ENCODE assay signal across 32 cellular contexts in genomic region chr13:106503272-106503671, GRCh38. TPM values are rescaled to one million over a fixed set of nuclear protein-coding genes. Genes with fewer than 3 reads are reported as not detected.
DNase-seq lines count a peak whose midpoint lies in the region; ATAC-seq, FAIRE-seq and TF ChIP-seq lines count a peak whose summit lies in the region.
"Had no signal": no experiment of that assay in that cellular context is flagged by ENCODE, and none has a peak within 500 bp of the region (broad histone marks: within the 10 kb centered on the region; RNA-seq: fewer than 3 reads in every experiment).

No MANE protein-coding gene starts in this region.

- H3K27ac ChIP-seq in GM23338 (ENCODE audit: low read depth) (no peak overlapping the region), astrocyte (ENCODE audit: low read depth, low read length) (peak overlapping the region; percentile 47), foreskin keratinocyte (no peak overlapping the region), trophoblast cell (ENCODE audit: low read depth, low read length) (no peak overlapping the region)
- H3K27ac ChIP-seq: gastroesophageal sphincter had no signal

- H3K27ac Mint-ChIP-seq in GM23338, result peak overlapping the region; percentile 72
- H3K27ac Mint-ChIP-seq in astrocyte (ENCODE audit: unreplicated experiment), result no peak overlapping the region
- H3K27ac Mint-ChIP-seq in activated CD8-positive, alpha-beta T cell treated with anti-CD3 and anti-CD28 coated beads, Interleukin-2, amount 10 ng/mL, durations not matched to agents 7 days and 5 days, result no peak overlapping the region
- H3K27ac Mint-ChIP-seq: activated naive CD8-positive, alpha-beta T cell; B cell; CD8-positive, alpha-beta memory T cell; naive B cell; T-helper 2 cell treated with Interferon-gamma antibody and Interleukin-4, amounts not matched to agents 5 μg/mL and 100 μg/mL, for 36 hours had no signal

- no peaks in the 10 kb centered on the region for H3K36me3 ChIP-seq in GM23338 (ENCODE audit: insufficient read depth)
- peaks cover 10% of the 10 kb centered on the region for H3K36me3 ChIP-seq in astrocyte (ENCODE audit: insufficient read depth, low read length)
- H3K36me3 ChIP-seq in trophoblast cell (ENCODE audit: control insufficient read depth in 1 of 2, insufficient read depth in 2 of 2, low read length in 2 of 2), result peaks cover 2 to 28% of the 10 kb centered on the region in 2 experiments
- H3K36me3 ChIP-seq: gastroesophageal sphincter, sigmoid colon, tibial nerve had no signal

- no CpG with 5 or more reads among the region's 5 CpGs for WGBS in trophoblast cell (ENCODE audit: extremely low coverage, insufficient coverage, insufficient read length)

- no peak overlapping the region for H3K4ac ChIP-seq in trophoblast cell (ENCODE audit: low read depth, low read length)

- H2BK5ac ChIP-seq in trophoblast cell (ENCODE audit: low read depth, low read length, poor library complexity), result no peak overlapping the region

- no peak overlapping the region for H2BK120ac ChIP-seq in trophoblast cell (ENCODE audit: insufficient read depth, low read length, poor library complexity)

- no peaks in the 10 kb centered on the region for H3F3A ChIP-seq in GM23338 (replicated peaks; ENCODE audit: low read depth)

- H3K18ac ChIP-seq in trophoblast cell (ENCODE audit: low read length), result no peak overlapping the region

- no peak for FAIRE-seq in astrocyte (lab: Jason Lieb, UNC)
- FAIRE-seq: HTR-8/SVneo had no signal

- H3K9ac ChIP-seq in astrocyte (ENCODE audit: low read length) (no peak overlapping the region), trophoblast cell (ENCODE audit: low read length) (no peak overlapping the region)

- no peak overlapping the region for H3K23ac ChIP-seq in trophoblast cell (ENCODE audit: low read length)

- H2AFZ ChIP-seq in GM23338, result no peak overlapping the region
- no peak overlapping the region for H2AFZ ChIP-seq in astrocyte (ENCODE audit: low read depth, low read length)
- H2AFZ ChIP-seq in trophoblast cell (ENCODE audit: insufficient read depth, low read length, poor library complexity), result no peak overlapping the region

- H3K4me3 Mint-ChIP-seq in GM23338 (no peak overlapping the region), astrocyte (ENCODE audit: unreplicated experiment) (no peak overlapping the region)
- no peak overlapping the region for H3K4me3 Mint-ChIP-seq in activated T-cell treated with anti-CD3 and anti-CD28 coated beads, Interleukin-2, amount 50 U/mL, for 4 hours
- H3K4me3 Mint-ChIP-seq in activated CD8-positive, alpha-beta T cell treated with anti-CD3 and anti-CD28 coated beads, Interleukin-2, amount 10 ng/mL, durations not matched to agents 7 days and 5 days, result no peak overlapping the region
- H3K4me3 Mint-ChIP-seq: activated naive CD8-positive, alpha-beta T cell; B cell; CD8-positive, alpha-beta memory T cell; naive B cell; T-helper 2 cell treated with Interferon-gamma antibody and Interleukin-4, amounts not matched to agents 5 μg/mL and 100 μg/mL, for 36 hours had no signal

- TF ChIP-seq CTCF in GM23338 (conservative IDR thresholded peaks at IDR 0.05; ENCODE audit: low read depth in 2 of 2) (no peak), astrocyte (IDR thresholded peaks at IDR 0.05; ENCODE audit: insufficient read depth, low read depth, low read length) (no peak), foreskin keratinocyte (conservative IDR thresholded peaks at IDR 0.05) (no peak)

- H3K9me3 Mint-ChIP-seq in GM23338 (no peaks in the 10 kb centered on the region), astrocyte (ENCODE audit: unreplicated experiment) (no peaks in the 10 kb centered on the region)
- no peaks in the 10 kb centered on the region for H3K9me3 Mint-ChIP-seq in activated T-cell treated with anti-CD3 and anti-CD28 coated beads, Interleukin-2, amount 50 U/mL, for 4 hours
- no peaks in the 10 kb centered on the region for H3K9me3 Mint-ChIP-seq in activated CD8-positive, alpha-beta T cell treated with anti-CD3 and anti-CD28 coated beads, Interleukin-2, amount 10 ng/mL, durations not matched to agents 7 days and 5 days (ENCODE audit: insufficient read depth)
- H3K9me3 Mint-ChIP-seq: CD8-positive, alpha-beta memory T cell; naive B cell; T-helper 2 cell treated with Interferon-gamma antibody and Interleukin-4, amounts not matched to agents 5 μg/mL and 100 μg/mL, for 36 hours had no signal

- no peaks in the 10 kb centered on the region for H3K9me3 ChIP-seq in astrocyte (ENCODE audit: insufficient read depth, low read depth, low read length)
- no peaks in the 10 kb centered on the region for H3K9me3 ChIP-seq in trophoblast cell (ENCODE audit: insufficient read depth, low read depth, low read length)
- H3K9me3 ChIP-seq: gastroesophageal sphincter, sigmoid colon, tibial nerve had no signal

- H4K20me1 ChIP-seq in GM23338 (replicated peaks; ENCODE audit: insufficient read depth) (no peaks in the 10 kb centered on the region), astrocyte (ENCODE audit: insufficient read depth, low read length) (peaks cover 24% of the 10 kb centered on the region)

- peaks cover 31% of the 10 kb centered on the region for H3K4me1 ChIP-seq in GM23338 (ENCODE audit: insufficient read depth)
- peaks cover 41% of the 10 kb centered on the region for H3K4me1 ChIP-seq in astrocyte (ENCODE audit: insufficient read depth, low read length)
- peaks cover 22% of the 10 kb centered on the region for H3K4me1 ChIP-seq in foreskin keratinocyte
- H3K4me1 ChIP-seq in trophoblast cell (ENCODE audit: control insufficient read depth in 1 of 2, insufficient read depth in 2 of 2, low read length in 2 of 2), result peaks cover 0 to 11% of the 10 kb centered on the region in 2 experiments

- H3K14ac ChIP-seq in trophoblast cell (ENCODE audit: low read length), result no peak overlapping the region

- H4K91ac ChIP-seq in trophoblast cell (ENCODE audit: low read depth, low read length), result no peak overlapping the region

- no peak overlapping the region for H4K8ac ChIP-seq in trophoblast cell (ENCODE audit: low read depth, low read length)

- H4K12ac ChIP-seq in trophoblast cell (ENCODE audit: low read depth, low read length), result no peak overlapping the region

- H3K79me1 ChIP-seq in trophoblast cell (ENCODE audit: low read length), result peaks cover 8% of the 10 kb centered on the region

- H3K4me2 ChIP-seq in GM23338 (no peak overlapping the region), astrocyte (ENCODE audit: low read length) (peak overlapping the region; percentile 55), trophoblast cell (ENCODE audit: low read length) (no peak overlapping the region)

- no peak for ATAC-seq in GM23338
- ATAC-seq in foreskin keratinocyte, result peak; percentile 21
- no peak for ATAC-seq in GM18498 (IDR thresholded peaks at IDR 0.05; ENCODE audit: unreplicated experiment)
- ATAC-seq in activated T-cell treated with anti-CD3 and anti-CD28 coated beads, Interleukin-2, amount 50 U/mL, for 4 hours, result no peak
- no peak for ATAC-seq in activated CD8-positive, alpha-beta T cell treated with anti-CD3 and anti-CD28 coated beads, Interleukin-2, amount 10 ng/mL, durations not matched to agents 7 days and 5 days
- ATAC-seq: gastroesophageal sphincter had no signal

- no peak overlapping the region for H2BK12ac ChIP-seq in trophoblast cell (ENCODE audit: low read length)

- H3K79me2 ChIP-seq in GM23338 (replicated peaks; ENCODE audit: insufficient read depth) (peaks cover 58% of the 10 kb centered on the region), astrocyte (ENCODE audit: insufficient read depth, low read length) (peaks cover 93% of the 10 kb centered on the region), trophoblast cell (ENCODE audit: control insufficient read depth, insufficient read depth, low read length, poor library complexity) (peaks cover 3% of the 10 kb centered on the region)

- no peak overlapping the region for H2AK5ac ChIP-seq in trophoblast cell (ENCODE audit: low read length)

- H3K9me2 ChIP-seq in GM23338 (ENCODE audit: insufficient read depth), result no peaks in the 10 kb centered on the region

- H3K4me3 ChIP-seq in GM23338 (no peak overlapping the region), astrocyte (ENCODE audit: insufficient read depth, low read depth, low read length) (no peak overlapping the region), trophoblast cell (ENCODE audit: low read depth, low read length) (no peak overlapping the region)
- H3K4me3 ChIP-seq: gastroesophageal sphincter, sigmoid colon, tibial nerve had no signal

- H3K4me1 Mint-ChIP-seq in GM23338 (peaks cover 31% of the 10 kb centered on the region), astrocyte (ENCODE audit: low read depth, unreplicated experiment) (peaks cover 56% of the 10 kb centered on the region)
- peaks cover 3% of the 10 kb centered on the region for H3K4me1 Mint-ChIP-seq in activated T-cell treated with anti-CD3 and anti-CD28 coated beads, Interleukin-2, amount 50 U/mL, for 4 hours (ENCODE audit: low read depth)
- peaks cover 9% of the 10 kb centered on the region for H3K4me1 Mint-ChIP-seq in activated CD8-positive, alpha-beta T cell treated with anti-CD3 and anti-CD28 coated beads, Interleukin-2, amount 10 ng/mL, durations not matched to agents 7 days and 5 days (ENCODE audit: low read depth)

- DNase-seq in GM23338 (ENCODE audit: low spot score) (no peak), astrocyte (ENCODE audit: low read depth) (no peak), foreskin keratinocyte (no peak), trophoblast cell (peak; percentile 15 to 23), HT-29 (ENCODE audit: low spot score) (no peak)
- no peak for DNase-seq in activated T-cell treated with anti-CD3 and anti-CD28 coated beads, Interleukin-2, amount 50 U/mL, for 4 hours
- no peak for DNase-seq in activated CD8-positive, alpha-beta T cell treated with anti-CD3 and anti-CD28 coated beads, Interleukin-2, amount 10 ng/mL, durations not matched to agents 7 days and 5 days
- DNase-seq: activated CD4-positive, alpha-beta T cell treated with anti-CD3 and anti-CD28 coated beads for 48 hours; activated CD8-positive, alpha-beta memory T cell treated with anti-CD3 and anti-CD28 coated beads for 24 hours; activated effector memory CD4-positive, alpha-beta T cell treated with anti-CD3 and anti-CD28 coated beads, Interleukin-2, amount 50 U/mL, for 16 hours; activated T-cell treated with anti-CD3 and anti-CD28 coated beads for 4 hours; caudate nucleus; CD8-positive, alpha-beta memory T cell; cortex of kidney; KBM-7; mesenchymal stem cell; MM.1S; naive B cell; NCI-H2029; NCI-H2227 treated with DMSO at 0.1 percent for 48 hours; NCI-H69; nucleus accumbens; SHP77; sigmoid colon; stimulated activated CD4-positive, alpha-beta T cell treated with anti-CD3 and anti-CD28 coated beads, Interleukin-4, amount 100 ng/mL, for 24 hours had no signal

- CTCF ChIA-PET in activated CD8-positive, alpha-beta T cell treated with anti-CD3 and anti-CD28 coated beads, Interleukin-2, amount 10 ng/mL, durations not matched to agents 7 days and 5 days (lab: Charles Lee), result no interaction called here

- no peaks in the 10 kb centered on the region for H3K27me3 Mint-ChIP-seq in GM23338 (ENCODE audit: insufficient read depth, low read depth, poor library complexity)
- H3K27me3 Mint-ChIP-seq in astrocyte (ENCODE audit: low read depth, unreplicated experiment), result no peaks in the 10 kb centered on the region
- H3K27me3 Mint-ChIP-seq in activated T-cell treated with anti-CD3 and anti-CD28 coated beads, Interleukin-2, amount 50 U/mL, for 4 hours (ENCODE audit: low read depth), result peaks cover 21% of the 10 kb centered on the region
- peaks cover 41% of the 10 kb centered on the region for H3K27me3 Mint-ChIP-seq in activated CD8-positive, alpha-beta T cell treated with anti-CD3 and anti-CD28 coated beads, Interleukin-2, amount 10 ng/mL, durations not matched to agents 7 days and 5 days (ENCODE audit: low read depth)

- no peaks in the 10 kb centered on the region for H3K36me3 Mint-ChIP-seq in GM23338 (ENCODE audit: low read depth)
- H3K36me3 Mint-ChIP-seq in astrocyte (ENCODE audit: low read depth, unreplicated experiment), result peaks cover 12% of the 10 kb centered on the region
- H3K36me3 Mint-ChIP-seq in activated T-cell treated with anti-CD3 and anti-CD28 coated beads, Interleukin-2, amount 50 U/mL, for 4 hours (ENCODE audit: insufficient read depth), result no peaks in the 10 kb centered on the region
- no peaks in the 10 kb centered on the region for H3K36me3 Mint-ChIP-seq in activated CD8-positive, alpha-beta T cell treated with anti-CD3 and anti-CD28 coated beads, Interleukin-2, amount 10 ng/mL, durations not matched to agents 7 days and 5 days (ENCODE audit: low read depth)
- H3K36me3 Mint-ChIP-seq: activated naive CD8-positive, alpha-beta T cell; CD8-positive, alpha-beta memory T cell; naive B cell had no signal

- H3K27me3 ChIP-seq in GM23338 (ENCODE audit: insufficient read depth) (no peaks in the 10 kb centered on the region), astrocyte (ENCODE audit: insufficient read depth, low read length) (no peaks in the 10 kb centered on the region), foreskin keratinocyte (no peaks in the 10 kb centered on the region), trophoblast cell (ENCODE audit: insufficient read depth, low read length) (no peaks in the 10 kb centered on the region)
- H3K27me3 ChIP-seq: gastroesophageal sphincter, sigmoid colon, tibial nerve had no signal

- POLR2A ChIA-PET in activated CD8-positive, alpha-beta T cell treated with anti-CD3 and anti-CD28 coated beads, Interleukin-2, amount 10 ng/mL, durations not matched to agents 7 days and 5 days (lab: Charles Lee), result no interaction called here

RNA-seq across cellular contexts. Expression of gene EFNB2, which starts 32.2 kb away (rescaled TPM):
- 8.3 and 10.9 TPM in 2 replicates for total RNA-seq in GM23338 (2014; rRNA removed; shearing (Covaris generic))
- polyA plus RNA-seq in GM23338 (2016; fragmentation: Nextera tagmentation; extraction: Ambion mirVana) (5.5 and 5.7 TPM in 2 replicates), foreskin keratinocyte (21.9 and 23.7 TPM in 2 replicates)
- total RNA-seq in astrocyte (93.2 and 93.4 TPM in 2 replicates), foreskin keratinocyte (65.1 and 66.2 TPM in 2 replicates)
- polyA plus RNA-seq in trophoblast cell (2013), result 67.0 and 70.6 TPM in 2 replicates
- total RNA-seq in HT-29 (2014; rRNA removed; shearing (Covaris generic)), result 30.0 and 31.0 TPM in 2 replicates
- total RNA-seq in activated T-cell treated with anti-CD3 and anti-CD28 coated beads, Interleukin-2, amount 50 U/mL, for 4 hours, result under 1 TPM; 0.22 to 0.30 (median 0.29) TPM
- total RNA-seq in activated CD8-positive, alpha-beta T cell treated with anti-CD3 and anti-CD28 coated beads, Interleukin-2, amount 10 ng/mL, durations not matched to agents 7 days and 5 days, result under 1 TPM; 0.08 to 0.16 TPM

Comparison
In these comparisons a context has a peak if more than half of its experiments do, and no peak if none do; other contexts are left out.
1. DNase-seq: peak in trophoblast cell (2 of 2); none in GM23338 (single experiment), astrocyte (single experiment), foreskin keratinocyte (0 of 2), HT-29 (single experiment), activated T-cell treated with anti-CD3 and anti-CD28 coated beads, Interleukin-2, amount 50 U/mL, for 4 hours (single experiment) and activated CD8-positive, alpha-beta T cell treated with anti-CD3 and anti-CD28 coated beads, Interleukin-2, amount 10 ng/mL, durations not matched to agents 7 days and 5 days (single experiment).